In genomic region chr20:32441638-32442037, GRCh38 we compare ENCODE assay signal across 24 cellular contexts.
DNase-seq lines count a peak whose midpoint lies in the region; ATAC-seq and TF ChIP-seq lines count a peak whose summit lies in the region.
"Had no signal": no experiment of that assay in that cellular context is flagged by ENCODE, and none has a peak within 500 bp of the region (broad histone marks: within the 10 kb centered on the region; RNA-seq: fewer than 3 reads in every experiment).

No MANE protein-coding gene starts in this region.

- no peaks in the 10 kb centered on the region for H3K27me3 ChIP-seq in H7 (ENCODE audit: control insufficient read depth, insufficient read depth, low read length)
- H3K27me3 ChIP-seq: BE2C, esophagus squamous epithelium, heart right ventricle, transverse colon had no signal

- no peak overlapping the region for H3K4me3 ChIP-seq in H7 (ENCODE audit: insufficient read depth, low read depth, low read length)
- H3K4me3 ChIP-seq: esophagus squamous epithelium, heart right ventricle, skin epidermis, transverse colon had no signal

- TF ChIP-seq CTCF in endothelial cell (IDR thresholded peaks at IDR 0.05; ENCODE audit: unreplicated experiment), result no peak
- TF ChIP-seq CTCF in progenitor cell of endocrine pancreas (IDR thresholded peaks at IDR 0.05; ENCODE audit: unreplicated experiment), result no peak

- peak overlapping the region; percentile 39 for H3K27ac Mint-ChIP-seq in activated T-cell treated with anti-CD3 and anti-CD28 coated beads, Interleukin-2, amount 50 U/mL, for 24 hours
- H3K27ac Mint-ChIP-seq in endothelial cell (ENCODE audit: unreplicated experiment), result peak overlapping the region; percentile 79
- peak overlapping the region; percentile 84 for H3K27ac Mint-ChIP-seq in progenitor cell of endocrine pancreas
- H3K27ac Mint-ChIP-seq: WTC11 had no signal

- H3K36me3 ChIP-seq in H7 (replicated peaks; ENCODE audit: control insufficient read depth, insufficient read depth, low read length), result peaks cover 7% of the 10 kb centered on the region

- peaks cover 52% of the 10 kb centered on the region for H3K4me1 Mint-ChIP-seq in activated T-cell treated with anti-CD3 and anti-CD28 coated beads, Interleukin-2, amount 50 U/mL, for 24 hours (ENCODE audit: low read depth)
- peaks cover 55% of the 10 kb centered on the region for H3K4me1 Mint-ChIP-seq in endothelial cell (ENCODE audit: unreplicated experiment)
- H3K4me1 Mint-ChIP-seq in progenitor cell of endocrine pancreas (ENCODE audit: low read depth), result peaks cover 13% of the 10 kb centered on the region

- no peaks in the 10 kb centered on the region for H3K9me3 Mint-ChIP-seq in activated T-cell treated with anti-CD3 and anti-CD28 coated beads, Interleukin-2, amount 50 U/mL, for 24 hours
- no peaks in the 10 kb centered on the region for H3K9me3 Mint-ChIP-seq in endothelial cell (ENCODE audit: unreplicated experiment)
- H3K9me3 Mint-ChIP-seq in progenitor cell of endocrine pancreas (ENCODE audit: low read depth), result no peaks in the 10 kb centered on the region
- H3K9me3 Mint-ChIP-seq: activated naive CD4-positive, alpha-beta T cell treated with anti-CD3 and anti-CD28 coated beads, Interleukin-2, amount 50 U/mL, for 24 hours; WTC11 had no signal

- DNase-seq in activated T-cell treated with anti-CD3 and anti-CD28 coated beads, Interleukin-2, amount 50 U/mL, for 24 hours, result no peak
- no peak for DNase-seq in activated T-cell treated with anti-CD3 and anti-CD28 coated beads for 4 hours
- DNase-seq in H7, result peak; percentile 30
- no peak for DNase-seq in endothelial cell (ENCODE audit: low spot score)
- DNase-seq in progenitor cell of endocrine pancreas (ENCODE audit: low spot score, unreplicated experiment), result no peak
- DNase-seq in NCI-H226, result no peak
- DNase-seq: anterior cingulate cortex, BE2C, DMS53, esophagus squamous epithelium, foreskin melanocyte, heart right ventricle, NCI-H1092, NCI-H187 treated with DMSO at 0.1 percent for 48 hours, NCI-H2171 treated with DMSO at 0.1 percent for 48 hours, NCI-H524 treated with DMSO at 0.1 percent for 48 hours, nucleus accumbens, SHP77, transverse colon had no signal

- no peak for ATAC-seq in GM18498 (IDR thresholded peaks at IDR 0.05; ENCODE audit: unreplicated experiment)
- ATAC-seq in HG03039 (IDR thresholded peaks at IDR 0.05; ENCODE audit: unreplicated experiment), result no peak
- ATAC-seq: heart right ventricle, WTC11 had no signal

- H3K36me3 Mint-ChIP-seq in activated T-cell treated with anti-CD3 and anti-CD28 coated beads, Interleukin-2, amount 50 U/mL, for 24 hours (ENCODE audit: low read depth), result peaks cover 83% of the 10 kb centered on the region
- H3K36me3 Mint-ChIP-seq in endothelial cell (ENCODE audit: low read depth, unreplicated experiment), result peaks cover 34% of the 10 kb centered on the region
- H3K36me3 Mint-ChIP-seq in progenitor cell of endocrine pancreas (ENCODE audit: insufficient read depth), result peaks cover 39% of the 10 kb centered on the region

- H3K4me3 Mint-ChIP-seq in activated T-cell treated with anti-CD3 and anti-CD28 coated beads, Interleukin-2, amount 50 U/mL, for 24 hours, result no peak overlapping the region
- no peak overlapping the region for H3K4me3 Mint-ChIP-seq in endothelial cell (ENCODE audit: unreplicated experiment)
- H3K4me3 Mint-ChIP-seq in progenitor cell of endocrine pancreas (ENCODE audit: low read depth), result no peak overlapping the region
- H3K4me3 Mint-ChIP-seq: activated naive CD4-positive, alpha-beta T cell treated with anti-CD3 and anti-CD28 coated beads, Interleukin-2, amount 50 U/mL, for 24 hours; WTC11 had no signal

- no peaks in the 10 kb centered on the region for H3K27me3 Mint-ChIP-seq in activated T-cell treated with anti-CD3 and anti-CD28 coated beads, Interleukin-2, amount 50 U/mL, for 24 hours
- H3K27me3 Mint-ChIP-seq in endothelial cell (ENCODE audit: unreplicated experiment) (peaks cover 16% of the 10 kb centered on the region), progenitor cell of endocrine pancreas (no peaks in the 10 kb centered on the region)
- H3K27me3 Mint-ChIP-seq: activated naive CD4-positive, alpha-beta T cell treated with anti-CD3 and anti-CD28 coated beads, Interleukin-2, amount 50 U/mL, for 24 hours had no signal
